Comparison of ENCODE assay signal across 30 cellular contexts in genomic region chr22:35952576-35952975, GRCh38.
"Had no signal": no experiment of that assay in that cellular context is flagged by ENCODE, and none has a peak within 500 bp of the region (broad histone marks: within the 10 kb centered on the region; RNA-seq: fewer than 3 reads in every experiment).

No MANE protein-coding gene starts in this region.

- H3K36me3 Mint-ChIP-seq: activated CD4-positive, alpha-beta memory T cell treated with anti-CD3 and anti-CD28 coated beads for 36 hours; activated CD8-positive, alpha-beta memory T cell treated with anti-CD3 and anti-CD28 coated beads, Interleukin-2, amount 10 ng/mL, durations not matched to agents 7 days and 5 days; activated naive CD8-positive, alpha-beta T cell had no signal

- H3K9me3 Mint-ChIP-seq: activated CD4-positive, alpha-beta memory T cell treated with anti-CD3 and anti-CD28 coated beads for 36 hours; activated CD4-positive, alpha-beta T cell treated with anti-CD3 and anti-CD28 coated beads, Interleukin-2, amount 10 ng/mL, durations not matched to agents 24 days and 14 days; activated T-helper 17 cell treated with anti-CD3 and anti-CD28 coated beads, Interleukin-2, amount 50 U/mL, for 72 hours; dendritic cell treated with granulocyte-macrophage colony-stimulating factor and Interleukin-4, amounts not matched to agents 40 ng/mL and 50 ng/mL, for 4 days; endodermal cell; T-helper 2 cell treated with Interferon-gamma antibody and Interleukin-4, amounts not matched to agents 5 μg/mL and 100 μg/mL, for 36 hours had no signal

- H3K4me1 Mint-ChIP-seq: activated CD4-positive, alpha-beta T cell treated with anti-CD3 and anti-CD28 coated beads for 36 hours; activated CD4-positive, alpha-beta T cell treated with anti-CD3 and anti-CD28 coated beads, Interleukin-2, amount 10 ng/mL, durations not matched to agents 24 days and 14 days; activated CD8-positive, alpha-beta memory T cell treated with anti-CD3 and anti-CD28 coated beads, Interleukin-2, amount 10 ng/mL, durations not matched to agents 7 days and 5 days; activated T-helper 17 cell treated with anti-CD3 and anti-CD28 coated beads, Interleukin-2, amount 50 U/mL, for 72 hours; T-helper 17 cell had no signal

- H3K4me3 Mint-ChIP-seq: activated CD4-positive, alpha-beta memory T cell treated with anti-CD3 and anti-CD28 coated beads for 36 hours; activated CD4-positive, alpha-beta T cell treated with anti-CD3 and anti-CD28 coated beads for 36 hours; activated CD4-positive, alpha-beta T cell treated with anti-CD3 and anti-CD28 coated beads, Interleukin-2, amount 10 ng/mL, durations not matched to agents 24 days and 14 days; activated CD8-positive, alpha-beta memory T cell treated with anti-CD3 and anti-CD28 coated beads, Interleukin-2, amount 10 ng/mL, durations not matched to agents 7 days and 5 days; activated CD8-positive, alpha-beta T cell treated with anti-CD3 and anti-CD28 coated beads, Interleukin-2, amount 10 ng/mL, durations not matched to agents 7 days and 5 days; activated naive CD8-positive, alpha-beta T cell; activated T-helper 17 cell treated with anti-CD3 and anti-CD28 coated beads, Interleukin-2, amount 50 U/mL, for 72 hours; dendritic cell treated with granulocyte-macrophage colony-stimulating factor and Interleukin-4, amounts not matched to agents 40 ng/mL and 50 ng/mL, for 4 days; endodermal cell; T-helper 17 cell; T-helper 2 cell treated with Interferon-gamma antibody and Interleukin-4, amounts not matched to agents 5 μg/mL and 100 μg/mL, for 36 hours had no signal

- DNase-seq: activated CD4-positive, alpha-beta memory T cell treated with anti-CD3 and anti-CD28 coated beads for 36 hours; activated CD4-positive, alpha-beta T cell treated with anti-CD3 and anti-CD28 coated beads for 36 hours; activated CD4-positive, alpha-beta T cell treated with anti-CD3 and anti-CD28 coated beads, Interleukin-2, amount 10 ng/mL, durations not matched to agents 24 days and 14 days; activated CD4-positive, CD25-positive, alpha-beta regulatory T cell; activated CD4-positive, CD25-positive, alpha-beta regulatory T cell treated with anti-CD3 and anti-CD28 coated beads, Interleukin-2, amount 50 U/mL, for 72 hours; activated CD8-positive, alpha-beta memory T cell treated with anti-CD3 and anti-CD28 coated beads, Interleukin-2, amount 10 ng/mL, durations not matched to agents 7 days and 5 days; activated CD8-positive, alpha-beta memory T cell treated with anti-CD3 and anti-CD28 coated beads, Interleukin-2, amount 50 U/mL, for 4 hours; activated CD8-positive, alpha-beta T cell treated with anti-CD3 and anti-CD28 coated beads, Interleukin-2, amount 10 ng/mL, durations not matched to agents 7 days and 5 days; activated effector memory CD4-positive, alpha-beta T cell treated with Interleukin-2 at 50 U/mL for 16 hours; activated gamma-delta T cell treated with Interleukin-2 at 50 U/mL for 16 hours; activated naive CD4-positive, alpha-beta T cell treated with anti-CD3 and anti-CD28 coated beads, Interleukin-2, amount 50 U/mL, for 16 hours; activated naive CD4-positive, alpha-beta T cell treated with Interleukin-2 at 50 U/mL for 16 hours; activated T-cell treated with anti-CD3 and anti-CD28 coated beads, Interleukin-2, amount 50 U/mL, for 1 hour; activated T-cell treated with anti-CD3 and anti-CD28 coated beads, Interleukin-2, amount 50 U/mL, for 48 hours; amniotic stem cell; anterior cingulate cortex; central memory CD4-positive, alpha-beta T cell; dorsolateral prefrontal cortex; effector memory CD4-positive, alpha-beta T cell; endodermal cell; foreskin fibroblast; head of caudate nucleus; T-helper 1 cell; T-helper 17 cell; T1000 had no signal

- H3K27me3 Mint-ChIP-seq: activated CD4-positive, alpha-beta memory T cell treated with anti-CD3 and anti-CD28 coated beads for 36 hours; activated CD4-positive, alpha-beta T cell treated with anti-CD3 and anti-CD28 coated beads for 36 hours; activated naive CD8-positive, alpha-beta T cell; activated T-helper 17 cell treated with anti-CD3 and anti-CD28 coated beads, Interleukin-2, amount 50 U/mL, for 72 hours; dendritic cell treated with granulocyte-macrophage colony-stimulating factor and Interleukin-4, amounts not matched to agents 40 ng/mL and 50 ng/mL, for 4 days; T-helper 17 cell had no signal

- H3K27ac Mint-ChIP-seq: activated CD4-positive, alpha-beta memory T cell treated with anti-CD3 and anti-CD28 coated beads for 36 hours; activated CD4-positive, alpha-beta T cell treated with anti-CD3 and anti-CD28 coated beads for 36 hours; activated CD4-positive, alpha-beta T cell treated with anti-CD3 and anti-CD28 coated beads, Interleukin-2, amount 10 ng/mL, durations not matched to agents 24 days and 14 days; activated CD8-positive, alpha-beta memory T cell treated with anti-CD3 and anti-CD28 coated beads, Interleukin-2, amount 10 ng/mL, durations not matched to agents 7 days and 5 days; activated CD8-positive, alpha-beta T cell treated with anti-CD3 and anti-CD28 coated beads, Interleukin-2, amount 10 ng/mL, durations not matched to agents 7 days and 5 days; activated naive CD8-positive, alpha-beta T cell; activated T-helper 17 cell treated with anti-CD3 and anti-CD28 coated beads, Interleukin-2, amount 50 U/mL, for 72 hours; dendritic cell treated with granulocyte-macrophage colony-stimulating factor and Interleukin-4, amounts not matched to agents 40 ng/mL and 50 ng/mL, for 4 days; endodermal cell; T-helper 17 cell; T-helper 2 cell treated with Interferon-gamma antibody and Interleukin-4, amounts not matched to agents 5 μg/mL and 100 μg/mL, for 36 hours had no signal

- ATAC-seq: activated CD4-positive, alpha-beta T cell treated with anti-CD3 and anti-CD28 coated beads for 36 hours; activated CD8-positive, alpha-beta memory T cell treated with anti-CD3 and anti-CD28 coated beads, Interleukin-2, amount 10 ng/mL, durations not matched to agents 7 days and 5 days; activated CD8-positive, alpha-beta T cell treated with anti-CD3 and anti-CD28 coated beads, Interleukin-2, amount 10 ng/mL, durations not matched to agents 7 days and 5 days; activated T-helper 17 cell treated with anti-CD3 and anti-CD28 coated beads, Interleukin-2, amount 50 U/mL, for 72 hours; esophagus mucosa; T-helper 17 cell had no signal
